Comparison of ENCODE assay signal across 9 cellular contexts in genomic region chr18:7116001-7116831, GRCh38. TPM values are rescaled to one million over a fixed set of nuclear protein-coding genes. Genes with fewer than 3 reads are reported as not detected.
DNase-seq lines count a peak whose midpoint lies in the region; ATAC-seq and TF ChIP-seq lines count a peak whose summit lies in the region.
"Had no signal": no experiment of that assay in that cellular context is flagged by ENCODE, and none has a peak within 500 bp of the region (broad histone marks: within the 10 kb centered on the region; RNA-seq: fewer than 3 reads in every experiment).

No MANE protein-coding gene starts in this region.

- H3K4me1 Mint-ChIP-seq in stimulated activated naive CD8-positive, alpha-beta T cell treated with anti-CD3 and anti-CD28 coated beads, Interleukin-15, amount 100 ng/mL, for 72 hours: peaks cover 12% of the 10 kb centered on the region
- H3K4me1 Mint-ChIP-seq in mesothelial cell of epicardium: peaks cover 45% of the 10 kb centered on the region
- peaks cover 0 to 9% (median 3%) of the 10 kb centered on the region in 4 donors for H3K4me1 Mint-ChIP-seq in CD4-positive, alpha-beta memory T cell

- H3K4me3 ChIP-seq in choroid plexus epithelial cell (ENCODE audit: low read depth, low read length): peak overlapping the region; percentile 73
- H3K4me3 ChIP-seq in CD4-positive, alpha-beta memory T cell (ENCODE audit: low read length in 2 of 2): no peak overlapping the region

- H3K9me3 ChIP-seq in CD4-positive, alpha-beta memory T cell (ENCODE audit: control insufficient read depth in 1 of 2, low read length in 2 of 2): no peaks in the 10 kb centered on the region

- H3K27me3 ChIP-seq in CD4-positive, alpha-beta memory T cell (ENCODE audit: insufficient read depth, low read length): no peaks in the 10 kb centered on the region

- H3K4me1 ChIP-seq in CD4-positive, alpha-beta memory T cell (ENCODE audit: insufficient read depth, low read length): no peaks in the 10 kb centered on the region

- CTCF ChIA-PET in CD4-positive, alpha-beta memory T cell (lab: Charles Lee; ENCODE audit: partially characterized antibody): no interaction called here

- no peak overlapping the region for H3K27ac ChIP-seq in CD4-positive, alpha-beta memory T cell (ENCODE audit: low read depth, low read length)

- peak overlapping the region; percentile 54 to 68 for H3K4me3 Mint-ChIP-seq in stimulated activated naive CD8-positive, alpha-beta T cell treated with anti-CD3 and anti-CD28 coated beads, Interleukin-15, amount 100 ng/mL, for 72 hours
- peak overlapping the region; percentile 83 for H3K4me3 Mint-ChIP-seq in mesothelial cell of epicardium
- H3K4me3 Mint-ChIP-seq in CD4-positive, alpha-beta memory T cell: peak overlapping the region in 3 of 8 donors; percentile 29 to 80 (median 70)

- POLR2A ChIA-PET in CD4-positive, alpha-beta memory T cell (lab: Charles Lee; ENCODE audit: partially characterized antibody): no interaction called here

- intact Hi-C loops in CD4-positive, alpha-beta memory T cell (cut with micrococcal nuclease): no loop called here

- H3K9me3 Mint-ChIP-seq in stimulated activated naive CD8-positive, alpha-beta T cell treated with anti-CD3 and anti-CD28 coated beads, Interleukin-15, amount 100 ng/mL, for 72 hours: peaks cover 8 to 15% of the 10 kb centered on the region in 2 donors
- H3K9me3 Mint-ChIP-seq in mesothelial cell of epicardium: peaks cover 5% of the 10 kb centered on the region
- peaks cover 0 to 21% (median 9%) of the 10 kb centered on the region in 8 donors for H3K9me3 Mint-ChIP-seq in CD4-positive, alpha-beta memory T cell

- no peak overlapping the region for H3K27ac Mint-ChIP-seq in stimulated activated naive CD8-positive, alpha-beta T cell treated with anti-CD3 and anti-CD28 coated beads, Interleukin-15, amount 100 ng/mL, for 72 hours
- peak overlapping the region; percentile 84 for H3K27ac Mint-ChIP-seq in mesothelial cell of epicardium
- H3K27ac Mint-ChIP-seq in CD4-positive, alpha-beta memory T cell: no peak overlapping the region

- ATAC-seq in stimulated activated naive CD8-positive, alpha-beta T cell treated with anti-CD3 and anti-CD28 coated beads, Interleukin-15, amount 100 ng/mL, for 72 hours: no peak
- no peak for ATAC-seq in stimulated activated naive CD8-positive, alpha-beta T cell treated with anti-CD3 and anti-CD28 coated beads, Interleukin-15, Interleukin-2, amounts not matched to agents 100 U/mL and 50 U/mL, for 24 hours

- no peaks in the 10 kb centered on the region for H3K36me3 ChIP-seq in CD4-positive, alpha-beta memory T cell (ENCODE audit: insufficient read depth, low read length)

- H3K27me3 Mint-ChIP-seq in stimulated activated naive CD8-positive, alpha-beta T cell treated with anti-CD3 and anti-CD28 coated beads, Interleukin-15, amount 100 ng/mL, for 72 hours: peaks cover 34% of the 10 kb centered on the region
- peaks cover 5% of the 10 kb centered on the region for H3K27me3 Mint-ChIP-seq in mesothelial cell of epicardium (ENCODE audit: low read depth)
- peaks cover 18 to 22% of the 10 kb centered on the region in 2 donors for H3K27me3 Mint-ChIP-seq in CD4-positive, alpha-beta memory T cell

- TF ChIP-seq CTCF in choroid plexus epithelial cell (conservative IDR thresholded peaks at IDR 0.05; ENCODE audit: low read depth, low read length) (no peak), mesothelial cell of epicardium (IDR thresholded peaks at IDR 0.05; ENCODE audit: unreplicated experiment) (no peak)

- H3K36me3 Mint-ChIP-seq in mesothelial cell of epicardium: peaks cover 6% of the 10 kb centered on the region
- no peaks in the 10 kb centered on the region for H3K36me3 Mint-ChIP-seq in CD4-positive, alpha-beta memory T cell

- no peak for DNase-seq in stimulated activated naive CD8-positive, alpha-beta T cell treated with anti-CD3 and anti-CD28 coated beads, Interleukin-15, amount 100 ng/mL, for 72 hours
- DNase-seq in stimulated activated naive CD8-positive, alpha-beta T cell treated with anti-CD3 and anti-CD28 coated beads, Interleukin-15, Interleukin-2, amounts not matched to agents 100 U/mL and 50 U/mL, for 24 hours: no peak
- DNase-seq in choroid plexus epithelial cell (ENCODE audit: low read depth): peak; percentile 54
- DNase-seq in mesothelial cell of epicardium (ENCODE audit: low spot score in 2 of 2, unreplicated experiment in 2 of 2): peak in 1 of 2 experiments; percentile 43
- DNase-seq in CD4-positive, alpha-beta memory T cell: no peak
- DNase-seq in amniotic stem cell (lab: John Stamatoyannopoulos, UW): no peak
- DNase-seq in activated gamma-delta T cell treated with Interleukin-2 at 50 U/mL for 16 hours: no peak
- DNase-seq in RPMI8226: no peak
- DNase-seq: activated gamma-delta T cell had no signal

RNA-seq across cellular contexts. Expression of gene LAMA1, which starts 1.4 kb away (rescaled TPM):
- total RNA-seq in mesothelial cell of epicardium: 91.4 to 99.8 TPM (median 93.7 TPM) in 3 replicates
- not detected for total RNA-seq in CD4-positive, alpha-beta memory T cell
- not detected for polyA plus RNA-seq in CD4-positive, alpha-beta memory T cell

Comparison
In these comparisons a context has a peak if more than half of its experiments do, and no peak if none do; other contexts are left out.
1. RNA of gene LAMA1, which starts 1.4 kb away (total RNA-seq): 91.4 to 99.8 TPM in mesothelial cell of epicardium; not detected in CD4-positive, alpha-beta memory T cell; every median in the first group is over 10 times any median in the second.